11 cellular contexts compared by ENCODE assay signal in genomic region chr2:54212456-54212855, GRCh38. TPM values are rescaled to one million over a fixed set of nuclear protein-coding genes. Genes with fewer than 3 reads are reported as not detected.
A peak's percentile ranks its signal among the peaks of the same experiment; 100 is the strongest.
DNase-seq lines count a peak whose midpoint lies in the region; ATAC-seq and TF ChIP-seq lines count a peak whose summit lies in the region.
"Had no signal": no experiment of that assay in that cellular context is flagged by ENCODE, and none has a peak within 500 bp of the region (broad histone marks: within the 10 kb centered on the region; RNA-seq: fewer than 3 reads in every experiment).

No MANE protein-coding gene starts in this region.

- DNase-seq in AML-193 (lab: John Stamatoyannopoulos, UW) (peak; percentile 4 to 10), MV-4-11 (lab: John Stamatoyannopoulos, UW) (peak; percentile 6), epidermal melanocyte (ENCODE audit: insufficient read length, low spot score) (peak; percentile 32), right lobe of liver (no peak), medulla oblongata (ENCODE audit: extremely low spot score) (no peak), OCI-M1 (lab: John Stamatoyannopoulos, UW) (no peak)
- DNase-seq: activated CD4-positive, alpha-beta memory T cell treated with anti-CD3 and anti-CD28 coated beads for 36 hours; CD8-positive, alpha-beta memory T cell; NCI-H2081 treated with DMSO at 0.1 percent for 48 hours had no signal

- peaks cover 0 to 20% (median 4%) of the 10 kb centered on the region in 4 donors for H3K4me1 ChIP-seq in right lobe of liver

- H3K27ac ChIP-seq in right lobe of liver, result no peak overlapping the region

- WGBS in right lobe of liver (ENCODE audit: insufficient coverage, low coverage, low lambda C conversion rate, missing lambda C conversion rate), result 14% methylated on average over 1 of the region's 1 CpG

- no peaks in the 10 kb centered on the region for H3K27me3 ChIP-seq in right lobe of liver

- no peak overlapping the region for H3K4me3 ChIP-seq in right lobe of liver

- TF ChIP-seq CTCF in right lobe of liver (IDR thresholded peaks at IDR 0.05), result no peak

- no peak for TF ChIP-seq POLR2A in right lobe of liver (IDR thresholded peaks at IDR 0.05)

- ATAC-seq in right lobe of liver (peak in 3 of 4 donors; percentile 51 to 83 (median 70)), GM21576 (IDR thresholded peaks at IDR 0.05; ENCODE audit: unreplicated experiment) (no peak), HG02938 (IDR thresholded peaks at IDR 0.05; ENCODE audit: unreplicated experiment) (no peak)

- no peaks in the 10 kb centered on the region for H3K9me3 ChIP-seq in right lobe of liver

- H3K36me3 ChIP-seq in right lobe of liver, result no peaks in the 10 kb centered on the region

- intact Hi-C loops in right lobe of liver (cut with DNase I), result no loop called here

RNA-seq across cellular contexts. Expression of gene TSPYL6, which starts 43.6 kb away (rescaled TPM):
- total RNA-seq in right lobe of liver, result not detected
- total RNA-seq: activated CD4-positive, alpha-beta memory T cell treated with anti-CD3 and anti-CD28 coated beads for 36 hours; CD8-positive, alpha-beta memory T cell had no signal

Comparison
In these comparisons a context has a peak if more than half of its experiments do, and no peak if none do; other contexts are left out.
1. DNase-seq: peak in AML-193 (2 of 2), MV-4-11 (single experiment) and epidermal melanocyte (single experiment); none in right lobe of liver (0 of 3), medulla oblongata (single experiment) and OCI-M1 (single experiment).
2. ATAC-seq: peak in right lobe of liver (3 of 4); none in GM21576 (single experiment) and HG02938 (single experiment).